9 cellular contexts compared by ENCODE assay signal in genomic region chr1:161427733-161428516, GRCh38.
A peak's percentile ranks its signal among the peaks of the same experiment; 100 is the strongest.
DNase-seq lines count a peak whose midpoint lies in the region; ATAC-seq and TF ChIP-seq lines count a peak whose summit lies in the region.
"Had no signal": no experiment of that assay in that cellular context is flagged by ENCODE, and none has a peak within 500 bp of the region (broad histone marks: within the 10 kb centered on the region; RNA-seq: fewer than 3 reads in every experiment).

No MANE protein-coding gene starts in this region.

- H3K9me3 ChIP-seq in iPS-20b (ENCODE audit: insufficient read depth, low read depth, low read length) (no peaks in the 10 kb centered on the region), upper lobe of right lung (no peaks in the 10 kb centered on the region)

- H3K4me1 Mint-ChIP-seq in activated naive CD4-positive, alpha-beta T cell treated with anti-CD3 and anti-CD28 coated beads for 36 hours (ENCODE audit: low read depth), result peaks cover 11% of the 10 kb centered on the region
- H3K4me1 Mint-ChIP-seq in activated naive CD4-positive, alpha-beta T cell treated with anti-CD3 and anti-CD28 coated beads, Interleukin-2, amount 10 ng/mL, durations not matched to agents 7 days and 5 days, result peaks cover 16% of the 10 kb centered on the region

- H3K4me3 ChIP-seq in iPS-20b (ENCODE audit: low read length) (peak overlapping the region; percentile 76), upper lobe of right lung (no peak overlapping the region)

- H3K27me3 ChIP-seq in iPS-20b (ENCODE audit: insufficient read depth, low read length) (peaks cover 66% of the 10 kb centered on the region), upper lobe of right lung (no peaks in the 10 kb centered on the region)

- peaks cover 27% of the 10 kb centered on the region for H3K27me3 Mint-ChIP-seq in activated naive CD4-positive, alpha-beta T cell treated with anti-CD3 and anti-CD28 coated beads for 36 hours (ENCODE audit: low read depth)
- peaks cover 44% of the 10 kb centered on the region for H3K27me3 Mint-ChIP-seq in activated naive CD4-positive, alpha-beta T cell treated with anti-CD3 and anti-CD28 coated beads, Interleukin-2, amount 10 ng/mL, durations not matched to agents 7 days and 5 days

- H3K27ac ChIP-seq in iPS-20b (ENCODE audit: low read length), result no peak overlapping the region
- no peak overlapping the region for H3K27ac ChIP-seq in upper lobe of right lung

- H3K4me3 Mint-ChIP-seq in activated naive CD4-positive, alpha-beta T cell treated with anti-CD3 and anti-CD28 coated beads for 36 hours, result peak overlapping the region; percentile 57
- no peak overlapping the region for H3K4me3 Mint-ChIP-seq in activated naive CD4-positive, alpha-beta T cell treated with anti-CD3 and anti-CD28 coated beads, Interleukin-2, amount 10 ng/mL, durations not matched to agents 7 days and 5 days

- no peak for TF ChIP-seq CTCF in upper lobe of right lung (IDR thresholded peaks at IDR 0.05)

- H3K4me1 ChIP-seq in iPS-20b (ENCODE audit: insufficient read depth, low read length), result no peaks in the 10 kb centered on the region
- H3K4me1 ChIP-seq in upper lobe of right lung, result no peaks in the 10 kb centered on the region

- H3K36me3 Mint-ChIP-seq in activated naive CD4-positive, alpha-beta T cell treated with anti-CD3 and anti-CD28 coated beads for 36 hours (ENCODE audit: low read depth), result no peaks in the 10 kb centered on the region
- no peaks in the 10 kb centered on the region for H3K36me3 Mint-ChIP-seq in activated naive CD4-positive, alpha-beta T cell treated with anti-CD3 and anti-CD28 coated beads, Interleukin-2, amount 10 ng/mL, durations not matched to agents 7 days and 5 days

- intact Hi-C loops in activated naive CD4-positive, alpha-beta T cell treated with anti-CD3 and anti-CD28 coated beads for 36 hours (cut with micrococcal nuclease), result no loop called here
- intact Hi-C loops in upper lobe of right lung (cut with DNase I), result no loop called here

- no peaks in the 10 kb centered on the region for H3K9me3 Mint-ChIP-seq in activated naive CD4-positive, alpha-beta T cell treated with anti-CD3 and anti-CD28 coated beads for 36 hours
- H3K9me3 Mint-ChIP-seq in activated naive CD4-positive, alpha-beta T cell treated with anti-CD3 and anti-CD28 coated beads, Interleukin-2, amount 10 ng/mL, durations not matched to agents 7 days and 5 days, result no peaks in the 10 kb centered on the region

- peak overlapping the region; percentile 60 for H3K27ac Mint-ChIP-seq in activated naive CD4-positive, alpha-beta T cell treated with anti-CD3 and anti-CD28 coated beads for 36 hours
- H3K27ac Mint-ChIP-seq in activated naive CD4-positive, alpha-beta T cell treated with anti-CD3 and anti-CD28 coated beads, Interleukin-2, amount 10 ng/mL, durations not matched to agents 7 days and 5 days, result no peak overlapping the region

- H3K36me3 ChIP-seq in iPS-20b (ENCODE audit: insufficient read depth, low read depth, low read length) (no peaks in the 10 kb centered on the region), upper lobe of right lung (no peaks in the 10 kb centered on the region)

- ATAC-seq in upper lobe of right lung, result peak; percentile 61

- peak; percentile 52 for DNase-seq in activated naive CD4-positive, alpha-beta T cell treated with anti-CD3 and anti-CD28 coated beads for 36 hours
- no peak for DNase-seq in activated naive CD4-positive, alpha-beta T cell treated with anti-CD3 and anti-CD28 coated beads, Interleukin-2, amount 10 ng/mL, durations not matched to agents 7 days and 5 days
- peak; percentile 20 to 60 (median 36) for DNase-seq in activated CD8-positive, alpha-beta memory T cell treated with anti-CD3 and anti-CD28 coated beads for 48 hours (ENCODE audit: low read depth in 2 of 3, low spot score in 2 of 3)
- DNase-seq in upper lobe of right lung (no peak), amniotic stem cell (lab: John Stamatoyannopoulos, UW) (no peak), NCI-H146 (lab: John Stamatoyannopoulos, UW) (no peak), NCI-H1436 treated with DMSO at 0.1 percent for 48 hours (lab: John Stamatoyannopoulos, UW) (no peak)
- DNase-seq: DND-41 had no signal

- CTCF ChIA-PET in activated naive CD4-positive, alpha-beta T cell treated with anti-CD3 and anti-CD28 coated beads for 36 hours (lab: Charles Lee), result interaction anchor here (4.7 kb wide), 1 partner anchor 11 kb away, joined by 19 read pairs; no protein-coding TSS in a partner anchor
- CTCF ChIA-PET in activated naive CD4-positive, alpha-beta T cell treated with anti-CD3 and anti-CD28 coated beads, Interleukin-2, amount 10 ng/mL, durations not matched to agents 7 days and 5 days (lab: Charles Lee), result interaction anchor here (0.9 to 1.2 kb wide), 2 partner anchors 12 to 19 kb away, joined by 3 to 8 read pairs; no protein-coding TSS in a partner anchor

- H3K9ac ChIP-seq in iPS-20b (ENCODE audit: low read depth, low read length), result peak overlapping the region; percentile 32; the same call in 1 of the 2 replicates

Comparison
In these comparisons a context has a peak if more than half of its experiments do, and no peak if none do; other contexts are left out.
1. DNase-seq: peak in activated naive CD4-positive, alpha-beta T cell treated with anti-CD3 and anti-CD28 coated beads for 36 hours (single experiment) and activated CD8-positive, alpha-beta memory T cell treated with anti-CD3 and anti-CD28 coated beads for 48 hours (3 of 3); none in activated naive CD4-positive, alpha-beta T cell treated with anti-CD3 and anti-CD28 coated beads, Interleukin-2, amount 10 ng/mL, durations not matched to agents 7 days and 5 days (single experiment), upper lobe of right lung (single experiment), amniotic stem cell (single experiment), NCI-H146 (single experiment) and NCI-H1436 treated with DMSO at 0.1 percent for 48 hours (single experiment).